In the genomic region with DNA sequence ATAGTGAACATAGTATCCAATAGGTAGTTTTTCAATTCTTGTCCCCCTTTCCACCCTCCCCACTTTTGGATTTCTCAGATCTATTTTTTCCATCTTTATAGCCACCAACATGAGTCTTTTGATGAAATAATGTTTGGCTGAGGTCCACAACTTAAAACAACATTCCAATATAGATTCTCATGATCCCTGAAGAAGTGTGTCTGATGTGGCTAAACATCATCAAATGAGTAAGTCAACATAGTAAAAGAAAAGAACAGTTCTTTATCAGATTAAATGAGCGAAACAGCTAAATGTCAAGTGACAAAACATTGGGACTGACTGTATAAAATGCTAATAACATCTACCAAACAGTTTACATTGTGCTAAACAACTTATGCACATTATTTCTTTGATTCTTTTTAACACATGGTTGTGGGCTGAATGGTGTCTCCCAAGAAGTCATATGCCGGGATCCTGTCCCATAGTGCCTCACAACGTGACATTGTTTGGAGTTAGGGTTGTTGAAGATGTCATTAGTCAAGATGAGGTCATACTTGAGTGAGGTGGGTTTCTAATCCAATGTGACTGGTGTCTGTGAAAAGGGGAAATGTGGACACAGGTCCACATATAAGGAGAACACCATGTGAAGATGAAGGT, we compare ENCODE assay signal across 17 cellular contexts.
DNase-seq lines count a peak whose midpoint lies in the region; TF ChIP-seq lines count a peak whose summit lies in the region.
"Had no signal": no experiment of that assay in that cellular context is flagged by ENCODE, and none has a peak within 500 bp of the region (broad histone marks: within the 10 kb centered on the region; RNA-seq: fewer than 3 reads in every experiment).

No MANE protein-coding gene starts in this region.

- no peaks in the 10 kb centered on the region for H3K27me3 ChIP-seq in spleen (replicated peaks in 1 of 7)
- H3K27me3 ChIP-seq: esophagus squamous epithelium, stomach had no signal

- TF ChIP-seq POLR2A in spleen (IDR thresholded peaks at IDR 0.05): no peak

- no peak overlapping the region for H3K4me3 ChIP-seq in AG10803 (ENCODE audit: low read length)
- H3K4me3 ChIP-seq in spleen: no peak overlapping the region
- H3K4me3 ChIP-seq: esophagus squamous epithelium, prostate gland, stomach had no signal

- H3K9me3 ChIP-seq in spleen: no peaks in the 10 kb centered on the region
- H3K9me3 ChIP-seq: esophagus squamous epithelium, prostate gland, stomach had no signal

- H3K27ac ChIP-seq in spleen: no peak overlapping the region
- H3K27ac ChIP-seq: esophagus squamous epithelium, prostate gland, stomach had no signal

- peak; percentile 55 for DNase-seq in AG10803 (ENCODE audit: low read depth)
- peak; percentile 79 for DNase-seq in LHCN-M2 (ENCODE audit: low read depth)
- DNase-seq in brain pericyte (ENCODE audit: low read depth, low spot score): peak; percentile 27
- DNase-seq in foreskin melanocyte: peak; percentile 63
- DNase-seq in NCI-H1694 treated with DMSO at 0.1 percent for 48 hours (lab: John Stamatoyannopoulos, UW): no peak
- DNase-seq in spleen: no peak
- no peak for DNase-seq in DMS 273 (lab: John Stamatoyannopoulos, UW; ENCODE audit: unreplicated experiment)
- no peak for DNase-seq in AG08396 (ENCODE audit: low spot score)
- DNase-seq: activated CD4-positive, alpha-beta T cell treated with anti-CD3 and anti-CD28 coated beads, Interleukin-2, amount 50 U/mL, for 4 hours; activated T-cell treated with anti-CD3 and anti-CD28 coated beads, Interleukin-2, amount 50 U/mL, for 4 hours; esophagus squamous epithelium; naive B cell; NCI-H187; NCI-H510A; stimulated activated CD4-positive, alpha-beta T cell treated with anti-CD3 and anti-CD28 coated beads, Interleukin-15, amount 100 ng/mL, for 24 hours; stomach had no signal

- no peaks in the 10 kb centered on the region for H3K36me3 ChIP-seq in spleen
- H3K36me3 ChIP-seq: esophagus squamous epithelium, prostate gland, stomach had no signal

- 88 to 94% (median 91%) methylated on average over 3 of the region's 3 CpGs for WGBS in spleen, 5 donors

- intact Hi-C loops in spleen (cut with DNase I; ENCODE audit: low total_unique reads): no loop called here

- no peaks in the 10 kb centered on the region for H3K4me1 ChIP-seq in spleen
- H3K4me1 ChIP-seq: esophagus squamous epithelium, prostate gland, stomach had no signal

- TF ChIP-seq CTCF in AG10803 (conservative IDR thresholded peaks at IDR 0.05; ENCODE audit: low read length) (no peak), spleen (IDR thresholded peaks at IDR 0.05 in 8 of 11, conservative IDR thresholded peaks at IDR 0.05 in 3 of 11) (no peak)

Comparison
In these comparisons a context has a peak if more than half of its experiments do, and no peak if none do; other contexts are left out.
1. DNase-seq: peak in AG10803 (single experiment), LHCN-M2 (single experiment), brain pericyte (single experiment) and foreskin melanocyte (single experiment); none in NCI-H1694 treated with DMSO at 0.1 percent for 48 hours (single experiment), spleen (single experiment), DMS 273 (single experiment) and AG08396 (single experiment).